3 cellular contexts compared by ENCODE assay signal in genomic region chr11:113557926-113558325, GRCh38.
"Had no signal": no experiment of that assay in that cellular context is flagged by ENCODE, and none has a peak within 500 bp of the region (broad histone marks: within the 10 kb centered on the region; RNA-seq: fewer than 3 reads in every experiment).

No MANE protein-coding gene starts in this region.

- DNase-seq: GDM1, GF-D8 had no signal

- H3K4me3 ChIP-seq: GM12878 had no signal

- ATAC-seq: GM12878 had no signal
